1 cellular context compared by ENCODE assay signal in the genomic region with DNA sequence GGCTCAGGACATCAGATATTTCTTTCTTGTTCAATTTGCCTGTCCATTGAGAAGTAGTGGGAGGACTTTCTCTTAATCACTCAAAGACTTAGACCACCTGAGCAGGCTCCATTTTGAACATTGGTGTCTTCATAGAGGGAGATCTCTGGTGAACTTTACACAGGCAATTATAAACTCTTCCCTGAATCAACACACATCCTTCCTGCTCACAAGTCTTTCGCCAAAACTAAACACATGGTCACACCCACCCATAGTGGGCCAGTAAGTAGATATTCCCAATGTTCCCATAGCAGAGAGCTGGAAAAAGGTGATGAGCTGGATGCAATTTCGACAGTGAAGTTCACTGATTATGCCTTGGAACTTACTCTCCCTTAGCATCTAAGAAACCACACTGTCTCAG.
TF ChIP-seq lines count a peak whose summit lies in the region.

No MANE protein-coding gene starts in this region.

TF ChIP-seq in K562, 482 proteins besides CTCF, POLR2A, EP300 and RAD21:
- TF ChIP-seq ZNF785 (CRISPR knock-in tag; IDR thresholded peaks at IDR 0.05) (no peak), ZNF175 (CRISPR knock-in tag; IDR thresholded peaks at IDR 0.05; ENCODE audit: low read depth) (0 out of 2 replicates have a peak, but pooled peaks have one; percentile 31)
TF ChIP-seq in K562: peak in this region for 1.
